In the genomic region with DNA sequence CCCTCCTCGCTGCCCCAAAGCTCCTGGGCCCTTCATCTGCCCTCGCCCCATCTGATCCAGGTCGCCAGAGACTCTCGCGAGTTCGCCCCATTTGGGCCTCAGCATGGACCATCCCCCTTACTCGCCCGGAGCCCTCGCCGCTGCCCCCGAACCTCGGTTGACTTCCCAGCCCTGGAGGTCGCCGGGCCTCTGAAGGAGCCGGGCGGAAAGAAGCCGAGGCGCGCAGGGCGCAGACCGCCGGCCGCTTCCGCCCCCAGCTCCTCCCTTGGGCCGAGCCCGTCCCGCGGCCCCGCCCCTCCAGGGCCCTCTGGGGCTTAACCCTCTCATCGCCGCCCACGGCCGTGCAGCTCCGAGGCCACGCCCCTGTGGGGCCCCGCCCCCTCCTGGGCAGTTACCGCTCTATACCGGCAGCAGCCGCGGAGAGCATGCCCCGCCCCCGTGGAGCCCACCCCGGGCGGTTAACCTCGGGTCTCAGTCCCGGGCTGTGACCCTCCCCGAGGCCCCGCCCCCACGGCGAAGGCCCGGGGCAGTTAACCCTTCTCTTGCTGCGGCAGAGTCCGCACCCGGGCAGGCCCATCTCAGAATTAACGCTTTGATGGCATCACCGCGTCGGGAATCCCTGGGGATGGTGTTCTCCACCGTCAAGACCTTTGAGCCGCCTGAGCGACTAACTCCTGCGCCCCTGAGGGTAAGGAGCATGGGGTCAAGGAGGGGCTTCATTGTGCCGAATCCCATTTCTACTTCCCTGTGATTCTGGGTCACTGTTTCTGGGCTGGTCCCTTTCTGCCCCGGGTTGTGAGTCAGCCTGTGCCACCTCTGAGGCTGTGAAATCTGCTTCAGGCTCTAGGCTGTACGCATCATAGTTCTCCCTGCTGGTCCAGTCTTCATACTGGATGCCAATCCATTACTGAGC, we compare ENCODE assay signal across 8 cellular contexts.
A peak's percentile ranks its signal among the peaks of the same experiment; 100 is the strongest.
DNase-seq lines count a peak whose midpoint lies in the region; ATAC-seq lines count a peak whose summit lies in the region.

A gene with protein sequence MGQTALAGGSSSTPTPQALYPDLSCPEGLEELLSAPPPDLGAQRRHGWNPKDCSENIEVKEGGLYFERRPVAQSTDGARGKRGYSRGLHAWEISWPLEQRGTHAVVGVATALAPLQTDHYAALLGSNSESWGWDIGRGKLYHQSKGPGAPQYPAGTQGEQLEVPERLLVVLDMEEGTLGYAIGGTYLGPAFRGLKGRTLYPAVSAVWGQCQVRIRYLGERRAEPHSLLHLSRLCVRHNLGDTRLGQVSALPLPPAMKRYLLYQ (minus strand): TSS at position 210 of the 913 bp plus-strand sequence. CDS start 402 bp downstream, outside the sequence.

- peaks cover 33% of the 10 kb centered on the region for H3K4me1 ChIP-seq in effector memory CD4-positive, alpha-beta T cell (ENCODE audit: control insufficient read depth, insufficient read depth, low read length, poor library complexity, severe bottlenecking)

- peak within 1 kb of the TSS; percentile 82 for H3K27ac ChIP-seq in effector memory CD4-positive, alpha-beta T cell (ENCODE audit: insufficient read depth, low read length, poor library complexity, severe bottlenecking)

- peak; percentile 75 for ATAC-seq in GM21381 (IDR thresholded peaks at IDR 0.05; ENCODE audit: unreplicated experiment)
- peak; percentile 88 for ATAC-seq in memory B cell (ENCODE audit: low read depth)

- no peaks in the 10 kb centered on the region for H3K9me3 Mint-ChIP-seq in memory B cell

- H3K27me3 ChIP-seq in effector memory CD4-positive, alpha-beta T cell (replicated peaks; ENCODE audit: control insufficient read depth, insufficient read depth, low read length, poor library complexity, severe bottlenecking), result no peaks in the 10 kb centered on the region

- H3K9me3 ChIP-seq in effector memory CD4-positive, alpha-beta T cell (ENCODE audit: control insufficient read depth, low read length), result no peaks in the 10 kb centered on the region

- peaks cover 8% of the 10 kb centered on the region for H3K36me3 Mint-ChIP-seq in memory B cell

- peak within 1 kb of the TSS; percentile 90 for H3K27ac Mint-ChIP-seq in memory B cell

- DNase-seq in COLO829 (ENCODE audit: low spot score), result peak; percentile 92
- DNase-seq in HUDEP-2 (lab: John Stamatoyannopoulos, UW; ENCODE audit: unreplicated experiment in 76 of 76), result peak in 75 of 76 experiments; percentile 64 to 98 (median 93)
- peak; percentile 95 for DNase-seq in NOMO-1 treated with DMSO at 0.1 percent for 48 hours (lab: John Stamatoyannopoulos, UW; ENCODE audit: unreplicated experiment)
- peak; percentile 96 to 100 for DNase-seq in activated CD8-positive, alpha-beta memory T cell treated with anti-CD3 and anti-CD28 coated beads for 4 hours (ENCODE audit: low read depth in 2 of 2)
- peak; percentile 97 for DNase-seq in effector memory CD4-positive, alpha-beta T cell
- DNase-seq in memory B cell (ENCODE audit: low spot score in 2 of 2), result peak; percentile 99
- peak; percentile 98 for DNase-seq in stimulated activated CD8-positive, alpha-beta memory T cell treated with anti-CD3 and anti-CD28 coated beads, Interleukin-12 subunit alpha, Interleukin-12 subunit beta, amount 100 ng/mL, for 1 hour (ENCODE audit: low read depth)

- no peaks in the 10 kb centered on the region for H3K27me3 Mint-ChIP-seq in memory B cell

- peak within 1 kb of the TSS; percentile 83 for H3K4me3 ChIP-seq in effector memory CD4-positive, alpha-beta T cell (ENCODE audit: insufficient read depth, low read depth, low read length, poor library complexity, severe bottlenecking)

- peaks cover 12% of the 10 kb centered on the region for H3K36me3 ChIP-seq in effector memory CD4-positive, alpha-beta T cell (ENCODE audit: control insufficient read depth, insufficient read depth, low read length)

- H3K4me1 Mint-ChIP-seq in memory B cell, result peaks cover 38% of the 10 kb centered on the region

- peak within 1 kb of the TSS; percentile 89 for H3K4me3 Mint-ChIP-seq in memory B cell

Comparison
In these comparisons a context has a peak if more than half of its experiments do, and no peak if none do; other contexts are left out.
1. Peak in every context shown above with its lines: DNase-seq, ATAC-seq, H3K4me3 ChIP-seq and H3K27ac ChIP-seq.